In genomic region chr22:28952857-28953256, GRCh38 we compare ENCODE assay signal across 2 cellular contexts.
TF ChIP-seq lines count a peak whose summit lies in the region.

No MANE protein-coding gene starts in this region.

TF ChIP-seq in HepG2, 621 proteins besides CTCF, POLR2A, EP300 and RAD21:
- TF ChIP-seq ZNF232 (CRISPR knock-in tag; IDR thresholded peaks at IDR 0.05; ENCODE audit: borderline replicate concordance) = no peak
- TF ChIP-seq SMAD9 (CRISPR knock-in tag; IDR thresholded peaks at IDR 0.05) = no peak
- TF ChIP-seq SALL1 (CRISPR knock-in tag; IDR thresholded peaks at IDR 0.05) = 0 out of 2 replicates have a peak, but pooled peaks have one; percentile 30
- TF ChIP-seq TEF (CRISPR knock-in tag; IDR thresholded peaks at IDR 0.05) = peak; percentile 86; the same call in 1 of the 2 replicates
- TF ChIP-seq ZFX (CRISPR knock-in tag; IDR thresholded peaks at IDR 0.05; ENCODE audit: low read depth) = 0 out of 2 replicates have a peak, but pooled peaks have one; percentile 25
- no peak for TF ChIP-seq TEAD3 (CRISPR knock-in tag; optimal IDR thresholded peaks at IDR 0.05; ENCODE audit: borderline replicate concordance)
- peak; percentile 26; the same call in 1 of the 2 replicates for TF ChIP-seq TBX2 (CRISPR knock-in tag; IDR thresholded peaks at IDR 0.05; ENCODE audit: borderline replicate concordance)
- peak; percentile 25 for TF ChIP-seq ASH2L (IDR thresholded peaks at IDR 0.05; ENCODE audit: insufficient read length, low read depth, low read length)
- peak; percentile 77 for TF ChIP-seq CEBPG (CRISPR knock-in tag; IDR thresholded peaks at IDR 0.05)
- TF ChIP-seq HNF4A (CRISPR knock-in tag; IDR thresholded peaks at IDR 0.05) = 0 out of 2 replicates have a peak, but pooled peaks have one; percentile 15
- 0 out of 2 replicates have a peak, but pooled peaks have one; percentile 43 for TF ChIP-seq SIX4 (CRISPR knock-in tag; IDR thresholded peaks at IDR 0.05)
- peak; percentile 64 for TF ChIP-seq RBM22 (optimal IDR thresholded peaks at IDR 0.05; ENCODE audit: low read length)
- TF ChIP-seq ZSCAN30 (CRISPR knock-in tag; IDR thresholded peaks at IDR 0.05) = 0 out of 2 replicates have a peak, but pooled peaks have one; percentile 42
- peak; percentile 28; the same call in 1 of the 2 replicates for TF ChIP-seq FOXP4 (CRISPR knock-in tag; IDR thresholded peaks at IDR 0.05)
- 0 out of 2 replicates have a peak, but pooled peaks have one; percentile 1 for TF ChIP-seq SAP130 (CRISPR knock-in tag; IDR thresholded peaks at IDR 0.05; ENCODE audit: low read depth)
- no peak for TF ChIP-seq NR2C2 (CRISPR knock-in tag; IDR thresholded peaks at IDR 0.05; ENCODE audit: borderline replicate concordance)
- TF ChIP-seq MAX (IDR thresholded peaks at IDR 0.05) = peak; percentile 28; the same call in 1 of the 2 replicates
- TF ChIP-seq BCL6 (CRISPR knock-in tag; IDR thresholded peaks at IDR 0.05) = 0 out of 2 replicates have a peak, but pooled peaks have one; percentile 1

TF ChIP-seq in K562, 482 proteins besides CTCF, POLR2A, EP300 and RAD21:
- TF ChIP-seq SNRNP70 (optimal IDR thresholded peaks at IDR 0.05; ENCODE audit: low read depth, low read length) (no peak), CEBPB (tag; IDR thresholded peaks at IDR 0.05) (0 out of 2 replicates have a peak, but pooled peaks have one; percentile 19)
